Comparison of ENCODE assay signal across 7 cellular contexts in genomic region chr14:37745657-37746056, GRCh38.
"Had no signal": no experiment of that assay in that cellular context is flagged by ENCODE, and none has a peak within 500 bp of the region (broad histone marks: within the 10 kb centered on the region; RNA-seq: fewer than 3 reads in every experiment).

No MANE protein-coding gene starts in this region.

- H3K4me3 ChIP-seq: K562 had no signal

- H3K9ac ChIP-seq: KMS-11 had no signal

- H3K4me2 ChIP-seq: KMS-11 had no signal

- DNase-seq: IMR-90, KBM-7, KG1 had no signal

- ATAC-seq: K562 had no signal

- FAIRE-seq: HTR-8/SVneo, K562 had no signal

- H3K27ac ChIP-seq: HL-60, KMS-11 had no signal
